Comparison of ENCODE assay signal across 9 cellular contexts in the genomic region with DNA sequence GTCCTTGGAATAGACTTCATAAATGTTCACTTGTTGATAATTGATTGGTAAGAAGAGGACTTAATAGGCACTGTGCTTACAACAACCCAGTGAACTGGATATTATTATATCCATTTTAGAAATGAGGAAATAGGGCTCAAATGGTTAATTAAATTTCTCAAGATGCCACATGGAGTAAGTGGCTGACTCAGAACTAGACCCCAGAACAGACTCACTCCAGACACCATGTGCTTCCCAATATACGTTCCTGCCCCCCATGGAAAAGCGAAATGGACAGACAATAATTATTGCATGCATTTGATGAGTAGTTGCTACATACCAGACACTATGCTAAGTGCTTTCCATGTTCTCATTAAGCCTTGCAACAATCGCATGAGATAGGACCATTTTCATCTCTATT. TPM values are rescaled to one million over a fixed set of nuclear protein-coding genes. Genes with fewer than 3 reads are reported as not detected.
A peak's percentile ranks its signal among the peaks of the same experiment; 100 is the strongest.
DNase-seq lines count a peak whose midpoint lies in the region; ATAC-seq, FAIRE-seq and TF ChIP-seq lines count a peak whose summit lies in the region.
"Had no signal": no experiment of that assay in that cellular context is flagged by ENCODE, and none has a peak within 500 bp of the region (broad histone marks: within the 10 kb centered on the region; RNA-seq: fewer than 3 reads in every experiment).

No MANE protein-coding gene starts in this region.

- TF ChIP-seq CTCF in GM12878 (IDR thresholded peaks at IDR 0.05 in 2 of 3, conservative IDR thresholded peaks at IDR 0.05 in 1 of 3; ENCODE audit: control insufficient read depth in 2 of 3, extremely low read depth in 1 of 3, insufficient read depth in 1 of 3, low read depth in 3 of 3, low read length in 3 of 3), result no peak

- peaks cover 0 to 13% of the 10 kb centered on the region in 2 donors for H3K36me3 Mint-ChIP-seq in naive B cell

- SMC1A ChIA-PET in GM12878 (lab: Charles Lee; ENCODE audit: uncharacterized antibody, unreplicated experiment), result no interaction called here

- no peak for TF ChIP-seq RAD21 in GM12878 (IDR thresholded peaks at IDR 0.05; ENCODE audit: insufficient read depth, low read depth, low read length)

- intact Hi-C loops in GM12878 (cut with micrococcal nuclease; ENCODE audit: unreplicated experiment) (no loop called here), sciatic nerve (cut with DNase I) (no loop called here)

- H3K27me3 ChIP-seq in ACC112 (ENCODE audit: insufficient read depth, low read length) (peaks cover 7% of the 10 kb centered on the region; the same call in 1 of the 2 replicates), HUES6 (ENCODE audit: control insufficient read depth, insufficient read depth, low read length) (peaks cover 42% of the 10 kb centered on the region), GM12878 (replicated peaks in 1 of 2; ENCODE audit: control insufficient read depth in 2 of 2, insufficient read depth in 2 of 2, low read length in 1 of 2) (peaks cover 0 to 8% of the 10 kb centered on the region in 2 experiments; a peak in 2 of 4 replicates)

- H3K4me1 ChIP-seq in ACC112 (ENCODE audit: control insufficient read depth, insufficient read depth, low read length, unreplicated experiment) (peaks cover 8% of the 10 kb centered on the region), HUES6 (ENCODE audit: control insufficient read depth, insufficient read depth, low read length) (peaks cover 8% of the 10 kb centered on the region; the same call in 1 of the 2 replicates), GM12878 (ENCODE audit: control insufficient read depth, insufficient read depth, low read length) (peaks cover 2% of the 10 kb centered on the region; the same call in 1 of the 2 replicates)

- RAD21 ChIA-PET in GM12878 (lab: Charles Lee; ENCODE audit: unreplicated experiment), result no interaction called here

- TF ChIP-seq POLR2A in GM12878 (IDR thresholded peaks at IDR 0.05; ENCODE audit: low read depth, low read length), result no peak

- DNase-seq in GM12878 (ENCODE audit: low read depth, low spot score) (no peak), naive B cell (no peak), NCI-H146 treated with DMSO at 0.1 percent for 48 hours (lab: John Stamatoyannopoulos, UW; ENCODE audit: unreplicated experiment) (no peak), NCI-H510A treated with DMSO at 0.1 percent for 48 hours (lab: John Stamatoyannopoulos, UW) (no peak), dermis blood vessel endothelial cell (no peak), sciatic nerve (ENCODE audit: low spot score) (no peak)
- DNase-seq: cerebellar nuclear complex had no signal

- H2AFZ ChIP-seq in ACC112 (ENCODE audit: low read length, unreplicated experiment), result peak overlapping the region; percentile 85
- H2AFZ ChIP-seq in GM12878 (ENCODE audit: control insufficient read depth, low read depth, low read length), result no peak overlapping the region

- CTCF ChIA-PET in GM12878 (lab: Yijun Ruan, JAX), result no interaction called here

- H3K36me3 ChIP-seq in ACC112 (ENCODE audit: insufficient read depth, low read length) (no peaks in the 10 kb centered on the region), HUES6 (ENCODE audit: control insufficient read depth, insufficient read depth, low read length) (no peaks in the 10 kb centered on the region), GM12878 (ENCODE audit: control insufficient read depth in 2 of 2, insufficient read depth in 2 of 2, low read length in 1 of 2) (no peaks in the 10 kb centered on the region)

- no peak for FAIRE-seq in GM12878 (lab: Jason Lieb, UNC)

- no peak for ATAC-seq in GM12878
- ATAC-seq in naive B cell (ENCODE audit: low read depth in 2 of 2), result no peak
- no peak for ATAC-seq in sciatic nerve

- no peaks in the 10 kb centered on the region for H4K20me1 ChIP-seq in GM12878 (ENCODE audit: control insufficient read depth, insufficient read depth)

- BruUV-seq in GM12878 (replicated peaks; lab: Mats Ljungman, UMichigan), result no TSS peak

- H3K9me3 ChIP-seq in HUES6 (ENCODE audit: control insufficient read depth, insufficient read depth, low read depth, low read length) (no peaks in the 10 kb centered on the region), GM12878 (replicated peaks; ENCODE audit: control insufficient read depth, insufficient read depth, low read length) (no peaks in the 10 kb centered on the region)

- H3K27ac ChIP-seq in ACC112 (ENCODE audit: low read depth, low read length) (no peak overlapping the region), HUES6 (ENCODE audit: low read depth, low read length) (no peak overlapping the region), GM12878 (ENCODE audit: control insufficient read depth, insufficient read depth) (no peak overlapping the region)

- H3K4me3 ChIP-seq in ACC112 (ENCODE audit: low read depth, low read length) (peak overlapping the region; percentile 78), HUES6 (ENCODE audit: low read depth, low read length) (peak overlapping the region; percentile 78), GM12878 (0 out of 2 replicates have a peak overlapping the region, but pooled peaks have one; percentile 16)

- H3K4me3 Mint-ChIP-seq in naive B cell, result peak overlapping the region in 6 of 8 donors; percentile 64 to 78 (median 68)

- POLR2A ChIA-PET in GM12878 (lab: Charles Lee), result no interaction called here

- peaks cover 0 to 4% (median 0%) of the 10 kb centered on the region in 7 donors for H3K9me3 Mint-ChIP-seq in naive B cell

- 63% methylated on average over 3 of the region's 3 CpGs for WGBS in GM12878 (ENCODE audit: insufficient coverage, insufficient replicate concordance, low lambda C conversion rate, missing lambda C conversion rate)

- H3K27me3 Mint-ChIP-seq in naive B cell, result peaks cover 42 to 58% (median 51%) of the 10 kb centered on the region in 3 donors

- in situ Hi-C loops in GM12878 (cut with MboI), result no loop called here

- H3K9ac ChIP-seq in HUES6 (ENCODE audit: low read length) (no peak overlapping the region), GM12878 (ENCODE audit: control insufficient read depth, insufficient read depth, low read length) (no peak overlapping the region)

- H3K79me2 ChIP-seq in ACC112 (ENCODE audit: control insufficient read depth, insufficient read depth, low read length, unreplicated experiment) (no peaks in the 10 kb centered on the region), GM12878 (ENCODE audit: control insufficient read depth, insufficient read depth, low read length) (no peaks in the 10 kb centered on the region)

- H3K27ac Mint-ChIP-seq in naive B cell, result no peak overlapping the region

- H3K4me2 ChIP-seq in GM12878 (ENCODE audit: control insufficient read depth, insufficient read depth), result no peak overlapping the region; the same call in 1 of the 2 replicates

- no peak for TF ChIP-seq EP300 in GM12878 (IDR thresholded peaks at IDR 0.05; ENCODE audit: borderline replicate concordance in 1 of 2, control insufficient read depth in 1 of 2, low read depth in 2 of 2, low read length in 2 of 2)

- peaks cover 7 to 15% (median 13%) of the 10 kb centered on the region in 3 donors for H3K4me1 Mint-ChIP-seq in naive B cell

TF ChIP-seq in GM12878, 131 proteins besides CTCF, POLR2A, EP300 and RAD21 (continues in another document):
- TF ChIP-seq SMC3 (IDR thresholded peaks at IDR 0.05; ENCODE audit: borderline replicate concordance, low read length) (no peak), RB1 (IDR thresholded peaks at IDR 0.05; ENCODE audit: borderline replicate concordance) (no peak), RAD51 (IDR thresholded peaks at IDR 0.05) (no peak), ZSCAN29 (IDR thresholded peaks at IDR 0.05) (no peak), TCF3 (IDR thresholded peaks at IDR 0.05; ENCODE audit: borderline replicate concordance, insufficient read depth, low read depth, low read length) (no peak), NBN (IDR thresholded peaks at IDR 0.05) (no peak), HDAC2 (IDR thresholded peaks at IDR 0.05) (no peak), WRNIP1 (IDR thresholded peaks at IDR 0.05; ENCODE audit: borderline replicate concordance, low read depth, low read length) (no peak), CHD4 (IDR thresholded peaks at IDR 0.05) (no peak), EED (IDR thresholded peaks at IDR 0.05; ENCODE audit: low read depth) (no peak), TARDBP (IDR thresholded peaks at IDR 0.05; ENCODE audit: borderline replicate concordance) (no peak), SIX5 (IDR thresholded peaks at IDR 0.05; ENCODE audit: low read depth, low read length, severe bottlenecking) (no peak), ZZZ3 (IDR thresholded peaks at IDR 0.05; ENCODE audit: control insufficient read depth, insufficient read length, low read depth) (no peak), FOXM1 (IDR thresholded peaks at IDR 0.05; ENCODE audit: low read depth, low read length) (no peak)
- TF ChIP-seq, protein P1, sequence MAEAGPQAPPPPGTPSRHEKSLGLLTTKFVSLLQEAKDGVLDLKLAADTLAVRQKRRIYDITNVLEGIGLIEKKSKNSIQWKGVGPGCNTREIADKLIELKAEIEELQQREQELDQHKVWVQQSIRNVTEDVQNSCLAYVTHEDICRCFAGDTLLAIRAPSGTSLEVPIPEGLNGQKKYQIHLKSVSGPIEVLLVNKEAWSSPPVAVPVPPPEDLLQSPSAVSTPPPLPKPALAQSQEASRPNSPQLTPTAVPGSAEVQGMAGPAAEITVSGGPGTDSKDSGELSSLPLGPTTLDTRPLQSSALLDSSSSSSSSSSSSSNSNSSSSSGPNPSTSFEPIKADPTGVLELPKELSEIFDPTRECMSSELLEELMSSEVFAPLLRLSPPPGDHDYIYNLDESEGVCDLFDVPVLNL (IDR thresholded peaks at IDR 0.05; ENCODE audit: low read depth, low read length), result no peak

RNA-seq across cellular contexts. Expression of a gene that starts 0.9 kb away (rescaled TPM):
- total RNA-seq in GM12878 (2013; cell fraction: nucleolus; rRNA removed), result 0.20 TPM in 1 of 2 replicates, not detected in the other
- not detected in 2 replicates for total RNA-seq in GM12878 (2014; rRNA removed)
- total RNA-seq in GM12878 (2014; rRNA removed; fragmentation: Illumina TruSeq; extraction: Trizol), result not detected in 2 replicates
- not detected in 2 replicates for total RNA-seq in GM12878 (2021)
- polyA plus RNA-seq in GM12878 (2011; ENCODE audit: low read depth), result 0.84 TPM
- polyA plus RNA-seq in GM12878 (2011; rRNA removed), result 0.03 TPM in 1 of 2 replicates, not detected in the other
- not detected in 2 replicates for polyA plus RNA-seq in GM12878 (2011; cell fraction: cytosol; rRNA removed)
- polyA plus RNA-seq in GM12878 (2011; cell fraction: nucleus; rRNA removed), result 0.04 and 0.06 TPM in 2 replicates
- polyA plus RNA-seq in GM12878 (2012), result not detected in 2 replicates
- not detected in 2 replicates for polyA plus RNA-seq in GM12878 (2014; fragmentation: Illumina TruSeq; extraction: Trizol)
- polyA plus RNA-seq in GM12878 (2014; fragmentation: Nextera tagmentation; extraction: Ambion mirVana), result 1 to 10 TPM in 1 of 2 experiments, under 1 TPM in 1; 0.82 to 1.3 TPM
- polyA plus RNA-seq in GM12878 (2014; rRNA removed), result not detected in 2 replicates
- polyA plus RNA-seq in GM12878 (2016; fragmentation: Nextera tagmentation; extraction: Ambion mirVana), result under 1 TPM in 1 of 2 experiments, not detected in 1; 0.16 TPM
- 0.77 TPM in 1 of 2 replicates, not detected in the other for polyA minus RNA-seq in GM12878 (2011; rRNA and poly(A)+ RNA removed)
- polyA minus RNA-seq in GM12878 (2011; cell fraction: cytosol; rRNA and poly(A)+ RNA removed), result not detected in 2 replicates
- 0.29 TPM in 1 of 2 replicates, not detected in the other for polyA minus RNA-seq in GM12878 (2011; cell fraction: nucleus; rRNA and poly(A)+ RNA removed)
- not detected for polyA plus RNA-seq in naive B cell (ENCODE audit: low read depth in 6 of 6)
- total RNA-seq in dermis blood vessel endothelial cell, result not detected in 2 replicates
- 20.8 TPM for total RNA-seq in sciatic nerve

Comparison
In these comparisons a context has a peak if more than half of its experiments do, and no peak if none do; other contexts are left out.
1. H3K4me3 ChIP-seq: peak in every context shown above with its lines; median percentile 78 in ACC112; 78 in HUES6; 16 in GM12878.
2. RNA of a gene that starts 0.9 kb away (total RNA-seq): 20.8 TPM in sciatic nerve (single experiment); 0.20 TPM in GM12878 and not detected in dermis blood vessel endothelial cell; every median in the first group is over 10 times any median in the second.